Comparison of ENCODE assay signal across 10 cellular contexts in the genomic region with DNA sequence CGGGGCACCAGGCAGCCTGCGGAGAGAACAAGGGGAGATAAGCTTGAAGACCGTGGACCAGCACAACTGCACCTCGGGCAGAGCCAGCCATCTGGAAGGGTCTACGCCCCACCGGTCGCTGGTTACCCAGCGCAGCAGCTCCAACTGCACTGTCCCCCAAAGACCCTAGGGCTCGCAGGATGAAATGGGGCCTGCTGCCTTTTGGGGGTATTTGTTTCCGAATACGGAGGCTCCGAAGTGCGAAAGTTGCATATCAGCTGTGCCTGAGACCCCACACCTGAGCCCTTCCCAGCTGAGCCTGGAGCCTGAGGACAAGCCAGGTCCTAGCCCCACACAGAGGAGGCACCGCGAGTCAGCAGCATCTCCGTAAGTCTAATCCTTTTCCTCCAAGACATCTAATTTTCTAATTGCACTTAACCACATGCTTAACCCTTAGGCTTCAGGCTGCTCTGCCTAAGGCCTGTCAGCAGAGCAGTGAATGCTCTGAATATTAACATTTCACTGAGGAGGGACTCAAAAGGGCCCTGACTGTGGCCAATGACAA. TPM values are rescaled to one million over a fixed set of nuclear protein-coding genes. Genes with fewer than 3 reads are reported as not detected.
DNase-seq lines count a peak whose midpoint lies in the region; ATAC-seq and TF ChIP-seq lines count a peak whose summit lies in the region.
"Had no signal": no experiment of that assay in that cellular context is flagged by ENCODE, and none has a peak within 500 bp of the region (broad histone marks: within the 10 kb centered on the region; RNA-seq: fewer than 3 reads in every experiment).

No MANE protein-coding gene starts in this region.

- H3K9ac ChIP-seq in MM.1S (ENCODE audit: low read length) = peak overlapping the region; percentile 68; the same call in 1 of the 2 replicates

- peak overlapping the region; percentile 73 for H2AFZ ChIP-seq in MM.1S (ENCODE audit: low read length)

- H3K9me3 ChIP-seq in MM.1S (replicated peaks; ENCODE audit: insufficient read depth, low read length) = no peaks in the 10 kb centered on the region

- TF ChIP-seq CTCF in 22Rv1 (IDR thresholded peaks at IDR 0.05) (no peak), MM.1S (IDR thresholded peaks at IDR 0.05; ENCODE audit: low read length) (no peak)

- peaks cover 27% of the 10 kb centered on the region for H3K4me1 ChIP-seq in MM.1S (ENCODE audit: low read length)

- no peaks in the 10 kb centered on the region for H4K20me1 ChIP-seq in MM.1S (ENCODE audit: insufficient read depth, low read length)

- H3F3A ChIP-seq in MM.1S (ENCODE audit: insufficient read depth, low read length) = peaks cover 6% of the 10 kb centered on the region

- peak overlapping the region; percentile 75 to 76 for H3K27ac Mint-ChIP-seq in effector memory CD8-positive, alpha-beta T cell
- peak overlapping the region; percentile 11 to 18 for H3K27ac Mint-ChIP-seq in natural killer cell treated with Interleukin-12 subunit alpha and Interleukin-12 subunit beta and Interleukin-15 and Interleukin-18, amount 100 ng/mL, for 72 hours

- peak overlapping the region; percentile 95 for H3K4me2 ChIP-seq in MM.1S (ENCODE audit: low read depth, low read length)

- H3K27me3 Mint-ChIP-seq in effector memory CD8-positive, alpha-beta T cell = no peaks in the 10 kb centered on the region
- H3K27me3 Mint-ChIP-seq in natural killer cell treated with Interleukin-12 subunit alpha and Interleukin-12 subunit beta and Interleukin-15 and Interleukin-18, amount 100 ng/mL, for 72 hours = no peaks in the 10 kb centered on the region

- no peaks in the 10 kb centered on the region for H3K9me2 ChIP-seq in MM.1S (replicated peaks; ENCODE audit: insufficient read depth, low read length)

- H3K4me3 Mint-ChIP-seq in effector memory CD8-positive, alpha-beta T cell = no peak overlapping the region
- no peak overlapping the region for H3K4me3 Mint-ChIP-seq in natural killer cell treated with Interleukin-12 subunit alpha and Interleukin-12 subunit beta and Interleukin-15 and Interleukin-18, amount 100 ng/mL, for 72 hours

- H3K9me3 Mint-ChIP-seq in effector memory CD8-positive, alpha-beta T cell = no peaks in the 10 kb centered on the region
- H3K9me3 Mint-ChIP-seq in natural killer cell treated with Interleukin-12 subunit alpha and Interleukin-12 subunit beta and Interleukin-15 and Interleukin-18, amount 100 ng/mL, for 72 hours = no peaks in the 10 kb centered on the region

- H3K4me3 ChIP-seq in MM.1S (ENCODE audit: low read length) = peak overlapping the region; percentile 78

- peaks cover 24% of the 10 kb centered on the region for H3K79me2 ChIP-seq in MM.1S (ENCODE audit: low read length)

- no peaks in the 10 kb centered on the region for H3K36me3 ChIP-seq in MM.1S (replicated peaks; ENCODE audit: insufficient read depth, low read length)

- 0 out of 2 replicates have a peak overlapping the region, but pooled peaks have one; percentile 60 for H3K27ac ChIP-seq in 22Rv1
- H3K27ac ChIP-seq in MM.1S (ENCODE audit: low read length) = no peak overlapping the region

- no peaks in the 10 kb centered on the region for H3K27me3 ChIP-seq in MM.1S (replicated peaks; ENCODE audit: insufficient read depth, low read length)

- ATAC-seq in effector memory CD8-positive, alpha-beta T cell (replicated peaks) = no peak
- ATAC-seq in natural killer cell treated with Interleukin-12 subunit alpha and Interleukin-12 subunit beta and Interleukin-15 and Interleukin-18, amount 100 ng/mL, for 72 hours = no peak

- H3K4me1 Mint-ChIP-seq in effector memory CD8-positive, alpha-beta T cell (ENCODE audit: low read depth in 2 of 2) = peaks cover 35 to 37% of the 10 kb centered on the region in 2 donors
- peaks cover 26 to 30% of the 10 kb centered on the region in 2 donors for H3K4me1 Mint-ChIP-seq in natural killer cell treated with Interleukin-12 subunit alpha and Interleukin-12 subunit beta and Interleukin-15 and Interleukin-18, amount 100 ng/mL, for 72 hours (ENCODE audit: low read depth in 2 of 2)

- DNase-seq in MM.1S (no peak), activated gamma-delta T cell treated with Interleukin-2 at 50 U/mL for 16 hours (no peak), HK-2 (ENCODE audit: unreplicated experiment) (no peak), germinal center (ENCODE audit: low spot score) (no peak)
- DNase-seq in effector memory CD8-positive, alpha-beta T cell = no peak
- DNase-seq in natural killer cell treated with Interleukin-12 subunit alpha and Interleukin-12 subunit beta and Interleukin-15 and Interleukin-18, amount 100 ng/mL, for 72 hours (ENCODE audit: low spot score) = no peak
- no peak for DNase-seq in stimulated activated CD4-positive, alpha-beta T cell treated with anti-CD3 and anti-CD28 coated beads, Interleukin-2, amount 100 ng/mL, for 48 hours
- DNase-seq: NCI-H1694; stimulated activated CD4-positive, alpha-beta T cell treated with anti-CD3 and anti-CD28 coated beads, Interleukin-4, amount 100 ng/mL, for 4 hours had no signal

- H3K36me3 Mint-ChIP-seq in effector memory CD8-positive, alpha-beta T cell (ENCODE audit: insufficient read depth) = peaks cover 17% of the 10 kb centered on the region
- H3K36me3 Mint-ChIP-seq in natural killer cell treated with Interleukin-12 subunit alpha and Interleukin-12 subunit beta and Interleukin-15 and Interleukin-18, amount 100 ng/mL, for 72 hours = no peaks in the 10 kb centered on the region

RNA-seq across cellular contexts. Expression of gene KIFC3, which starts 4.0 kb away (rescaled TPM):
- total RNA-seq in natural killer cell treated with Interleukin-12 subunit alpha and Interleukin-12 subunit beta and Interleukin-15 and Interleukin-18, amount 100 ng/mL, for 72 hours = 10 to 100 TPM in 1 of 2 donors, 1 to 10 TPM in 1; 2.5 to 10.0 TPM
